7 cellular contexts compared by ENCODE assay signal in the genomic region with DNA sequence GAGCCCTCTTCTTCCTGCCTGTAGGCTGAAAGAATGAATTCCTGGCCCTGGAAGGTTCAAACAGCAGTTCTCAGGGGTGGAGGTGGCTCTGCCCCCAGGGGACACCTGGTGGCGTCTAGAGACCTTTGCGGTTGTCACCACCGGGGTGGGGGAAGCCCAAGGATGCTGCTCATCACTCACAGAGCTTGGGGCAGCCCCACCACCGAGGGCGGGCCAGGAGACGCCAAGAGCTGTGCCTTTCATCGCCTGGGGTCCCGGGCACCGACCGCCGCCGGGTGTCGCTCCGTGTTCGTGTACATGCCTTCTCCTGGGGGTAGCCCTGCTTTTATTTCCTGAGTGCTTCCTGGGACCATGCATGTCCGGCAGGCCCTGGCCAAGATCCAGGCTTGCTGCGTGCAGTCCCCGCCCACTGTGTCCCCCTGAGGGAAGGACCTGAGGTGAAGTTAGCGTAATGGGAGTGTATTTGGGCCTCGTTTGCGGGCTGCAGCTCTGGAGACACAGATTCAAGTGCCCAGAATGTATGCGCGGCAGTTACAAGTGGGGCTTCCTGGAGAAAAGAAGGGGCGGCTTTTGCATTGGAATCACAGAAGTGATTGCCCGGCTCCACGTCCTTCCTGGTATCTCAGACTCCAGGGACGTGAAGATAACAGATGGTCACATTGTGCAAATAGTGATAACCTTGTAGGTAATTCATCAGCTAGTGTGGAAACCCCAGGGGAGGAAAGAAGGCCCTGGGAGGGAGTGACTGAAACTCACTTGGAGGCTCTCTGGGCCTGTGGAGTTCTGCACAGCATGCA. TPM values are rescaled to one million over a fixed set of nuclear protein-coding genes. Genes with fewer than 3 reads are reported as not detected.
DNase-seq lines count a peak whose midpoint lies in the region; ATAC-seq and TF ChIP-seq lines count a peak whose summit lies in the region.

No MANE protein-coding gene starts in this region.

- in situ Hi-C loops in GM18951 (cut with MboI; ENCODE audit: low sequenced_read_pairs, unreplicated experiment), result no loop called here

- intact Hi-C loops in colonic mucosa (cut with DNase I), result no loop called here

- no peaks in the 10 kb centered on the region for H3K9me3 ChIP-seq in colonic mucosa

- TF ChIP-seq CTCF in colonic mucosa (IDR thresholded peaks at IDR 0.05), result no peak
- TF ChIP-seq CTCF in retinal pigment epithelial cell (conservative IDR thresholded peaks at IDR 0.05; ENCODE audit: low read depth, low read length), result peak; percentile 7

- H3K4me1 ChIP-seq in colonic mucosa, result peaks cover 39% of the 10 kb centered on the region

- H3K27ac ChIP-seq in colonic mucosa, result peak overlapping the region; percentile 40

- peak overlapping the region in 1 of 2 donors; percentile 49 for H3K9ac ChIP-seq in colonic mucosa (ENCODE audit: low read depth in 2 of 2, low read length in 2 of 2)

- peak; percentile 38 for TF ChIP-seq POLR2A in GM18951 (IDR thresholded peaks at IDR 0.05; ENCODE audit: extremely low read depth, insufficient read depth, insufficient read length)

- H3K27me3 ChIP-seq in colonic mucosa, result no peaks in the 10 kb centered on the region

- ATAC-seq in HG03108 (IDR thresholded peaks at IDR 0.05; ENCODE audit: unreplicated experiment), result peak; percentile 39

- no peaks in the 10 kb centered on the region for H3K36me3 ChIP-seq in colonic mucosa

- DNase-seq in activated CD4-positive, CD25-positive, alpha-beta regulatory T cell treated with anti-CD3 and anti-CD28 coated beads, Interleukin-2, amount 50 U/mL, for 16 hours (ENCODE audit: low read depth, low spot score), result peak; percentile 65
- DNase-seq in colonic mucosa (no peak), retinal pigment epithelial cell (ENCODE audit: low read depth) (no peak), glomerular visceral epithelial cell (ENCODE audit: extremely low spot score) (no peak), NK-92 (lab: John Stamatoyannopoulos, UW; ENCODE audit: unreplicated experiment) (no peak)

- H3K4me3 ChIP-seq in colonic mucosa (no peak overlapping the region), retinal pigment epithelial cell (ENCODE audit: low read length) (no peak overlapping the region)

RNA-seq across cellular contexts. Expression of gene DOT1L, which starts 7.8 kb away (rescaled TPM):
- total RNA-seq in colonic mucosa, result 10 to 100 TPM; 31.5 to 52.0 TPM

RNA-seq across cellular contexts. Expression of gene AP3D1, which starts 20.2 kb away (rescaled TPM):
- total RNA-seq in colonic mucosa, result 100 to 1,000 TPM; 105 to 137 TPM
